ENCODE assay signal across 9 cellular contexts in the genomic region with DNA sequence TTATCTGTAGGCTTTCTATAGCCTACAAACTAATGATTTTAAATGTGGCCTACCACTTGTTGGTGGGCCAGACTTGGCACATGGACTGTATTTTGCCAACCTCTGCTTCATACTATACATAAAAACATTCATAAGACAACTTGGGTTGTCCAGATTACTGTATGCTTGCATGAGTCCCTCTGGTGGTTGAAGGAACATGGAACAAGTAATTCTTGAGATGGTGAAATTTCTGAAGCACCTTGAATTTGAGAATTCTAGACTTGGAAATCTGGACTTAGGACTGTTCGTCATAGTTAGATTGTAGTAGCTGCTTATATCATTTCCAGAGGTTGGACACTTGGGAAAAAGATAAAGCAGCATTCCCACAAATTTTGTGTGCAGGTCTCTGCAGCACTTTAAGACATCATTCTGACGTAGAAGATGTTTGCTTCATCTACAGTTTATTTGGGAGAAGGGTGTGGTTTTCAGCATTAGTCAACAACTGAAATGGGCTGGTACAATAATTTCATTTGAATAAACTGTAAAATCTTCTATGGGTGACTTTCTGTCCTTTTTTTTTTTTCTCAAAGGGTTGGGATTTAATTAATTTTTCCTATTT. TPM values are rescaled to one million over a fixed set of nuclear protein-coding genes. Genes with fewer than 3 reads are reported as not detected.
DNase-seq lines count a peak whose midpoint lies in the region; ATAC-seq, FAIRE-seq and TF ChIP-seq lines count a peak whose summit lies in the region.
"Had no signal": no experiment of that assay in that cellular context is flagged by ENCODE, and none has a peak within 500 bp of the region (broad histone marks: within the 10 kb centered on the region; RNA-seq: fewer than 3 reads in every experiment).

No MANE protein-coding gene starts in this region.

- no peak for ATAC-seq in foreskin keratinocyte

- TF ChIP-seq CTCF in GM12872 (IDR thresholded peaks at IDR 0.05; ENCODE audit: insufficient read depth, low read depth, low read length) (peak; percentile 58), foreskin keratinocyte (conservative IDR thresholded peaks at IDR 0.05) (peak; percentile 68)

- no peaks in the 10 kb centered on the region for H3K27me3 ChIP-seq in foreskin keratinocyte

- no peak overlapping the region for H3K27ac ChIP-seq in foreskin keratinocyte

- H3K4me1 ChIP-seq in foreskin keratinocyte = no peaks in the 10 kb centered on the region

- DNase-seq in SKM-1 treated with dmso at 0.1 percent for 144 hours (lab: John Stamatoyannopoulos, UW; ENCODE audit: unreplicated experiment) = peak; percentile 18
- peak in 1 of 2 donors; percentile 26 for DNase-seq in foreskin keratinocyte
- no peak for DNase-seq in NCI-H1417 treated with DMSO at 0.1 percent for 48 hours (lab: John Stamatoyannopoulos, UW)
- no peak for DNase-seq in urothelium cell line (ENCODE audit: low spot score)
- no peak for DNase-seq in NCI-H1417 (lab: John Stamatoyannopoulos, UW)
- DNase-seq in NCI-H2227 treated with DMSO at 0.1 percent for 48 hours (lab: John Stamatoyannopoulos, UW) = no peak
- DNase-seq: activated CD4-positive, CD25-positive, alpha-beta regulatory T cell treated with anti-CD3 and anti-CD28 coated beads, Interleukin-2, amount 50 U/mL, for 72 hours had no signal

- FAIRE-seq in A204.1 (lab: Jason Lieb, UNC) (peak; percentile 48), urothelium cell line (lab: Jason Lieb, UNC) (no peak)

RNA-seq across cellular contexts. Expression of a gene that starts 31.2 kb away (rescaled TPM):
- total RNA-seq in foreskin keratinocyte = 17.3 and 17.6 TPM in 2 replicates
- 5.6 and 6.7 TPM in 2 replicates for polyA plus RNA-seq in foreskin keratinocyte
